Comparison of ENCODE assay signal across 1 cellular context in genomic region chr7:140640727-140641531, GRCh38.
TF ChIP-seq lines count a peak whose summit lies in the region.

TSS of gene DENND2A (minus strand) at chr7:140640813. CDS start at chr7:140602397, 38,416 bp downstream.

TF ChIP-seq in SK-N-SH, 30 proteins besides CTCF, POLR2A, EP300 and RAD21 (continued from another document):
- TF ChIP-seq REST (IDR thresholded peaks at IDR 0.05; ENCODE audit: low read depth, low read length) (0 out of 2 replicates have a peak, but pooled peaks have one; percentile 30), MAX (IDR thresholded peaks at IDR 0.05; ENCODE audit: low read depth) (peak; percentile 50; the same call in 1 of the 2 replicates), MEF2A (IDR thresholded peaks at IDR 0.05; ENCODE audit: borderline replicate concordance, low read depth) (no peak), TAF1 (IDR thresholded peaks at IDR 0.05; ENCODE audit: borderline replicate concordance, low read depth, low read length) (0 out of 2 replicates have a peak, but pooled peaks have one; percentile 20), SMC3 (IDR thresholded peaks at IDR 0.05; ENCODE audit: low read depth, low read length) (no peak; the same call in 1 of the 2 replicates), SIN3A (IDR thresholded peaks at IDR 0.05; ENCODE audit: borderline replicate concordance, low read depth, low read length) (no peak), TEAD4 (IDR thresholded peaks at IDR 0.05; ENCODE audit: borderline replicate concordance, insufficient read depth) (no peak), FOXM1 (IDR thresholded peaks at IDR 0.05; ENCODE audit: low read depth) (no peak), USF1 (IDR thresholded peaks at IDR 0.05; ENCODE audit: borderline replicate concordance, low read depth) (no peak), JUND (IDR thresholded peaks at IDR 0.05) (no peak), RFX5 (IDR thresholded peaks at IDR 0.05; ENCODE audit: low read length) (0 out of 2 replicates have a peak, but pooled peaks have one; percentile 17), ZBTB33 (IDR thresholded peaks at IDR 0.05; ENCODE audit: borderline replicate concordance, low read depth) (no peak), MXI1 (IDR thresholded peaks at IDR 0.05; ENCODE audit: low read depth, low read length) (peak; percentile 26; the same call in 1 of the 2 replicates), TCF12 (IDR thresholded peaks at IDR 0.05) (0 out of 2 replicates have a peak, but pooled peaks have one; percentile 18), RCOR1 (IDR thresholded peaks at IDR 0.05; ENCODE audit: low read length) (no peak)
